9 cellular contexts compared by ENCODE assay signal in genomic region chr4:1511441-1512041, GRCh38.
DNase-seq lines count a peak whose midpoint lies in the region; ATAC-seq, FAIRE-seq and TF ChIP-seq lines count a peak whose summit lies in the region.
"Had no signal": no experiment of that assay in that cellular context is flagged by ENCODE, and none has a peak within 500 bp of the region (broad histone marks: within the 10 kb centered on the region; RNA-seq: fewer than 3 reads in every experiment).

No MANE protein-coding gene starts in this region.

- no peaks in the 10 kb centered on the region for H3K4me1 ChIP-seq in PC-3 (ENCODE audit: insufficient read depth, low read length)
- peaks cover 0 to 4% (median 3%) of the 10 kb centered on the region in 4 experiments; a peak in 2 of 7 replicates for H3K4me1 ChIP-seq in H1 (replicated peaks in 1 of 4; ENCODE audit: control insufficient read depth in 3 of 4, insufficient read depth in 4 of 4, low read length in 3 of 4)

- H3K4me1 Mint-ChIP-seq in naive thymus-derived CD8-positive, alpha-beta T cell: peaks cover 0 to 3% (median 0%) of the 10 kb centered on the region in 4 donors

- H2BK15ac ChIP-seq in H1 (ENCODE audit: low read length): no peak overlapping the region

- no peaks in the 10 kb centered on the region for H3K9me2 ChIP-seq in PC-3 (replicated peaks; ENCODE audit: low read length)

- 91% methylated on average over 10 of the region's 22 CpGs; no CpG with 5 or more reads in 1 of the 2 experiments for WGBS in H1 (ENCODE audit: extremely low coverage in 1 of 2, insufficient coverage in 1 of 2, insufficient read length in 1 of 2, insufficient replicate concordance in 2 of 2, low coverage in 1 of 2, low lambda C conversion rate in 2 of 2, missing lambda C conversion rate in 1 of 2), 2 experiments

- peaks cover 17% of the 10 kb centered on the region; the same call in 1 of the 2 replicates for H3K23me2 ChIP-seq in H1 (ENCODE audit: low read depth, low read length)

- no peak overlapping the region for H3K14ac ChIP-seq in H1 (ENCODE audit: insufficient read length)

- H4K91ac ChIP-seq in H1 (replicated peaks; ENCODE audit: insufficient read length, low read length): no peak overlapping the region

- FAIRE-seq in H1 (lab: Jason Lieb, UNC): no peak

- POLR2A ChIA-PET in PC-3 (lab: Charles Lee; ENCODE audit: unreplicated experiment) (no interaction called here), H1 (lab: Charles Lee; ENCODE audit: partially characterized antibody) (interaction anchor here (0.9 kb wide), 1 partner anchor 52 kb away, joined by 4 read pairs; no protein-coding TSS in a partner anchor)
- POLR2A ChIA-PET in naive thymus-derived CD8-positive, alpha-beta T cell (lab: Charles Lee): no interaction called here

- no peak overlapping the region for H3K4me2 ChIP-seq in PC-3 (ENCODE audit: low read length)
- H3K4me2 ChIP-seq in H1 (ENCODE audit: insufficient read depth in 1 of 2, low read depth in 2 of 2, low read length in 2 of 2): no peak overlapping the region

- no peaks in the 10 kb centered on the region for H3K79me1 ChIP-seq in H1 (ENCODE audit: low read depth, low read length)

- no peak overlapping the region for H3K23ac ChIP-seq in H1 (ENCODE audit: insufficient read length)

- H3K4me3 ChIP-seq in PC-3 (ENCODE audit: low read length): no peak overlapping the region
- no peak overlapping the region for H3K4me3 ChIP-seq in H1 (ENCODE audit: extremely low read depth in 1 of 4, insufficient read depth in 2 of 4, low read depth in 3 of 4, low read length in 4 of 4)

- H2BK12ac ChIP-seq in H1 (ENCODE audit: low read depth, low read length): no peak overlapping the region

- H3K9ac ChIP-seq in PC-3 (ENCODE audit: low read length): no peak overlapping the region
- H3K9ac ChIP-seq in H1 (replicated peaks in 1 of 4; ENCODE audit: extremely low read depth in 1 of 4, low read depth in 3 of 4, low read length in 3 of 4): no peak overlapping the region

- peak overlapping the region in 4 of 10 donors; percentile 12 to 91 (median 66) for H3K27ac Mint-ChIP-seq in naive thymus-derived CD8-positive, alpha-beta T cell

- CTCF ChIA-PET in PC-3 (lab: Charles Lee) (no interaction called here), H1 (lab: Charles Lee; ENCODE audit: partially characterized antibody) (interaction anchor here (0.6 to 2.3 kb wide), 10 partner anchors 10 to 152 kb away, joined by 3 to 12 read pairs (median 4); no protein-coding TSS in a partner anchor)

- H3K56ac ChIP-seq in H1 (replicated peaks; ENCODE audit: insufficient read length, low read depth, low read length): no peak overlapping the region

- peak; percentile 89 for DNase-seq in Caki2 (ENCODE audit: low read depth)
- DNase-seq in PC-3: peak; percentile 20
- DNase-seq in H1 (ENCODE audit: low read depth in 1 of 2, low spot score in 2 of 2): no peak
- DNase-seq in naive thymus-derived CD8-positive, alpha-beta T cell: peak in 5 of 10 donors; percentile 16 to 52 (median 40)
- DNase-seq in GOT3 (lab: John Stamatoyannopoulos, UW): no peak
- no peak for DNase-seq in SHP77 treated with DMSO at 0.1 percent for 48 hours (lab: John Stamatoyannopoulos, UW)
- DNase-seq: NCI-H1436 treated with DMSO at 0.1 percent for 48 hours had no signal

- intact Hi-C loops in PC-3 (cut with micrococcal nuclease): no loop called here

- in situ Hi-C loops in Caki2 (cut with HindIII; ENCODE audit: low pct_unique_long_range_greater_than_20kb, low sequenced_read_pairs): no loop called here

- ATAC-seq in PC-3 (no peak), GM21360 (IDR thresholded peaks at IDR 0.05; ENCODE audit: unreplicated experiment) (no peak), HG02970 (IDR thresholded peaks at IDR 0.05; ENCODE audit: low FRiP score, unreplicated experiment) (no peak)
- peak; percentile 20 to 80 for ATAC-seq in naive thymus-derived CD8-positive, alpha-beta T cell

- H3K27me3 ChIP-seq in PC-3 (ENCODE audit: low read length) (peaks cover 9% of the 10 kb centered on the region), H1 (replicated peaks in 1 of 4; ENCODE audit: control insufficient read depth in 3 of 4, extremely low read depth in 1 of 4, insufficient read depth in 3 of 4, low read length in 3 of 4) (peaks cover 0 to 2% (median 0%) of the 10 kb centered on the region in 4 experiments; a peak in 1 of 7 replicates)

- no peak overlapping the region for H2BK120ac ChIP-seq in H1 (replicated peaks; ENCODE audit: low read depth, low read length)

- no peaks in the 10 kb centered on the region for H3F3A ChIP-seq in PC-3 (ENCODE audit: low read length, unreplicated experiment)

- H2AFZ ChIP-seq in PC-3 (ENCODE audit: low read length) (no peak overlapping the region), H1 (ENCODE audit: low read length) (no peak overlapping the region)

- TF ChIP-seq CTCF in PC-3 (conservative IDR thresholded peaks at IDR 0.05; ENCODE audit: low read depth, low read length): no peak
- TF ChIP-seq CTCF in H1 (IDR thresholded peaks at IDR 0.05; ENCODE audit: control extremely low read depth in 1 of 3, insufficient read depth in 1 of 3, low read depth in 1 of 3, low read length in 3 of 3): no peak

- H3K36me3 Mint-ChIP-seq in naive thymus-derived CD8-positive, alpha-beta T cell: no peaks in the 10 kb centered on the region

- H3K18ac ChIP-seq in H1 (ENCODE audit: extremely low read depth, low read length): no peak overlapping the region

- H4K5ac ChIP-seq in H1 (ENCODE audit: insufficient read length, low read depth, low read length): no peak overlapping the region

- no peaks in the 10 kb centered on the region for H3K9me3 Mint-ChIP-seq in naive thymus-derived CD8-positive, alpha-beta T cell

- no peaks in the 10 kb centered on the region for H3K36me3 ChIP-seq in PC-3 (ENCODE audit: low read depth, low read length)
- no peaks in the 10 kb centered on the region for H3K36me3 ChIP-seq in H1 (ENCODE audit: control insufficient read depth in 2 of 4, insufficient read depth in 4 of 4, low read length in 3 of 4)

- no peak for TF ChIP-seq POLR2A in H1 (IDR thresholded peaks at IDR 0.05; ENCODE audit: control extremely low read depth in 1 of 2, low read depth in 2 of 2, low read length in 2 of 2)

- peak overlapping the region in 4 of 10 donors; percentile 42 to 77 (median 61) for H3K4me3 Mint-ChIP-seq in naive thymus-derived CD8-positive, alpha-beta T cell

- no peak overlapping the region for H4K8ac ChIP-seq in H1 (ENCODE audit: extremely low read depth, insufficient read depth, low read length)

- H3K4ac ChIP-seq in H1 (replicated peaks; ENCODE audit: insufficient read length, low read depth, low read length): no peak overlapping the region

- H3K9me3 ChIP-seq in PC-3 (ENCODE audit: low read length): no peaks in the 10 kb centered on the region
- H3K9me3 ChIP-seq in H1 (ENCODE audit: insufficient read depth in 2 of 2, low read depth in 1 of 2, low read length in 1 of 2): peaks cover 0 to 7% of the 10 kb centered on the region in 2 experiments; a peak in 1 of 4 replicates

- no peak overlapping the region for H2BK20ac ChIP-seq in H1 (ENCODE audit: low read length)

- no peak for TF ChIP-seq EP300 in H1 (IDR thresholded peaks at IDR 0.05; ENCODE audit: borderline replicate concordance in 1 of 2, low read depth in 2 of 2, low read length in 2 of 2)

- H3K79me2 ChIP-seq in PC-3 (ENCODE audit: low read length) (no peaks in the 10 kb centered on the region), H1 (ENCODE audit: control insufficient read depth in 1 of 2, insufficient read depth in 2 of 2, low read length in 2 of 2) (no peaks in the 10 kb centered on the region)

- H2AK5ac ChIP-seq in H1 (ENCODE audit: low read depth, low read length): no peak overlapping the region

- H2BK5ac ChIP-seq in H1 (ENCODE audit: low read depth, low read length): no peak overlapping the region

- H3K27ac ChIP-seq in PC-3 (ENCODE audit: low read length): no peak overlapping the region
- H3K27ac ChIP-seq in H1 (ENCODE audit: low read depth, low read length): no peak overlapping the region

- BruUV-seq in PC-3 (replicated peaks; lab: Mats Ljungman, UMichigan): no TSS peak

- TF ChIP-seq RAD21 in H1 (IDR thresholded peaks at IDR 0.05 in 1 of 2, conservative IDR thresholded peaks at IDR 0.05 in 1 of 2; ENCODE audit: low read depth in 2 of 2, low read length in 2 of 2): no peak

- H3K27me3 Mint-ChIP-seq in naive thymus-derived CD8-positive, alpha-beta T cell: peaks cover 7 to 22% (median 21%) of the 10 kb centered on the region in 5 donors

- no peaks in the 10 kb centered on the region for H4K20me1 ChIP-seq in PC-3 (ENCODE audit: low read length)
- H4K20me1 ChIP-seq in H1 (replicated peaks in 1 of 2; ENCODE audit: control insufficient read depth in 1 of 2, insufficient read depth in 2 of 2, low read length in 2 of 2): peaks cover 0 to 12% of the 10 kb centered on the region in 2 experiments

TF ChIP-seq in H1, 55 proteins besides CTCF, POLR2A, EP300 and RAD21:
- TF ChIP-seq, protein P1, sequence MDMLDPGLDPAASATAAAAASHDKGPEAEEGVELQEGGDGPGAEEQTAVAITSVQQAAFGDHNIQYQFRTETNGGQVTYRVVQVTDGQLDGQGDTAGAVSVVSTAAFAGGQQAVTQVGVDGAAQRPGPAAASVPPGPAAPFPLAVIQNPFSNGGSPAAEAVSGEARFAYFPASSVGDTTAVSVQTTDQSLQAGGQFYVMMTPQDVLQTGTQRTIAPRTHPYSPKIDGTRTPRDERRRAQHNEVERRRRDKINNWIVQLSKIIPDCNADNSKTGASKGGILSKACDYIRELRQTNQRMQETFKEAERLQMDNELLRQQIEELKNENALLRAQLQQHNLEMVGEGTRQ (IDR thresholded peaks at IDR 0.05; ENCODE audit: low read length): peak; percentile 98
- TF ChIP-seq MAX (IDR thresholded peaks at IDR 0.05): peak; percentile 16; the same call in 1 of the 2 replicates
- no peak for TF ChIP-seq RNF2 (IDR thresholded peaks at IDR 0.05; ENCODE audit: borderline replicate concordance, low read depth, low read length, missing control alignments, poor library complexity, severe bottlenecking)
- peak; percentile 68 for TF ChIP-seq SP1 (IDR thresholded peaks at IDR 0.05; ENCODE audit: low read depth, low read length)
- peak; percentile 58; the same call in 1 of the 2 replicates for TF ChIP-seq CHD2 (IDR thresholded peaks at IDR 0.05; ENCODE audit: low read length)
- TF ChIP-seq ATF3 (IDR thresholded peaks at IDR 0.05; ENCODE audit: insufficient read depth, low read depth, low read length): peak; percentile 90
- TF ChIP-seq SP4 (IDR thresholded peaks at IDR 0.05; ENCODE audit: low read length): no peak
- no peak for TF ChIP-seq KDM5A (IDR thresholded peaks at IDR 0.05; ENCODE audit: low read length)

Comparison
In these comparisons a context has a peak if more than half of its experiments do, and no peak if none do; other contexts are left out.
1. DNase-seq: peak in Caki2 (single experiment) and PC-3 (single experiment); none in H1 (0 of 2), GOT3 (single experiment) and SHP77 treated with DMSO at 0.1 percent for 48 hours (single experiment).
2. ATAC-seq: peak in naive thymus-derived CD8-positive, alpha-beta T cell (2 of 2); none in PC-3 (single experiment), GM21360 (single experiment) and HG02970 (single experiment).